In the genomic region with DNA sequence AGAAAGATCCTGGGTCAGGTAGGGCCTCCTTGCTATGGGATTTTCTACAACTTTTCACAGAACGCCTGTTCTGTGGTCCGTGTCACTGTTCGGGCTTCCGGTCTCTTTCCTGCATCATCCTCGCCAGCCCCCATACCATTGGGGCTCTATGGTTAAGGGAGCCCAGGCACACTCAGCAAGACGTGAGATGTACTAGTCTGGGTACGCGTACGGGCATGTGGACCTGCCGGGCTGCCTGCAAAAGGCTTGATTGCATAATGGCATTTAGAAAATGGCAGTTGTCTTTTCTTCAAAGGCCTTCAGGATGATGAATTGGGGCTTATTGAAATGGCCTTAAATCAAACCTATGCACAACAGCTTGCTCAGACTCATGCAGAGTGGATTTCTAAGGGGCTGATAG, we compare ENCODE assay signal across 15 cellular contexts.
DNase-seq lines count a peak whose midpoint lies in the region; ATAC-seq and TF ChIP-seq lines count a peak whose summit lies in the region.
"Had no signal": no experiment of that assay in that cellular context is flagged by ENCODE, and none has a peak within 500 bp of the region (broad histone marks: within the 10 kb centered on the region; RNA-seq: fewer than 3 reads in every experiment).

No MANE protein-coding gene starts in this region.

- no peaks in the 10 kb centered on the region for H3K27me3 ChIP-seq in right atrium auricular region

- intact Hi-C loops in Right ventricle myocardium superior (cut with DNase I) = no loop called here

- no peak overlapping the region for H3K4me3 ChIP-seq in right atrium auricular region
- H3K4me3 ChIP-seq: GM23248, HAP-1 had no signal

- H3K36me3 ChIP-seq in right atrium auricular region = no peaks in the 10 kb centered on the region
- H3K36me3 ChIP-seq: HAP-1 had no signal

- ATAC-seq in Right ventricle myocardium superior (ENCODE audit: poor library complexity) = no peak
- peak; percentile 58 for ATAC-seq in esophagus mucosa
- no peak for ATAC-seq in GM19463 (IDR thresholded peaks at IDR 0.05; ENCODE audit: unreplicated experiment)
- ATAC-seq in GM19455 (IDR thresholded peaks at IDR 0.05; ENCODE audit: unreplicated experiment) = no peak
- ATAC-seq: CD8-positive, alpha-beta T cell; HepG2 had no signal

- H3K27ac ChIP-seq in right atrium auricular region = no peak overlapping the region
- H3K27ac ChIP-seq: GM23248 had no signal

- DNase-seq in right atrium auricular region (ENCODE audit: low spot score) (peak; percentile 26), Right ventricle myocardium superior (no peak), amniotic epithelial cell (ENCODE audit: low read depth) (peak; percentile 1)
- no peak for DNase-seq in stimulated activated CD4-positive, alpha-beta T cell treated with anti-CD3 and anti-CD28 coated beads, Interleukin-1b, Interleukin-23, amount 100 ng/mL, for 48 hours
- DNase-seq: ACHN; Calu3; CD8-positive, alpha-beta T cell; DMS79 treated with DMSO at 0.1 percent for 48 hours; GF-D8; GM23248 had no signal

- TF ChIP-seq CTCF in right atrium auricular region (IDR thresholded peaks at IDR 0.05) = no peak

- H3K9me3 ChIP-seq in right atrium auricular region = no peaks in the 10 kb centered on the region
- H3K9me3 ChIP-seq: HAP-1 had no signal

- no peaks in the 10 kb centered on the region for H3K4me1 ChIP-seq in right atrium auricular region
- H3K4me1 ChIP-seq: HAP-1 had no signal

Comparison
In these comparisons a context has a peak if more than half of its experiments do, and no peak if none do; other contexts are left out.
1. DNase-seq: peak in right atrium auricular region (single experiment) and amniotic epithelial cell (single experiment); none in Right ventricle myocardium superior (single experiment) and stimulated activated CD4-positive, alpha-beta T cell treated with anti-CD3 and anti-CD28 coated beads, Interleukin-1b, Interleukin-23, amount 100 ng/mL, for 48 hours (single experiment).